In the genomic region with DNA sequence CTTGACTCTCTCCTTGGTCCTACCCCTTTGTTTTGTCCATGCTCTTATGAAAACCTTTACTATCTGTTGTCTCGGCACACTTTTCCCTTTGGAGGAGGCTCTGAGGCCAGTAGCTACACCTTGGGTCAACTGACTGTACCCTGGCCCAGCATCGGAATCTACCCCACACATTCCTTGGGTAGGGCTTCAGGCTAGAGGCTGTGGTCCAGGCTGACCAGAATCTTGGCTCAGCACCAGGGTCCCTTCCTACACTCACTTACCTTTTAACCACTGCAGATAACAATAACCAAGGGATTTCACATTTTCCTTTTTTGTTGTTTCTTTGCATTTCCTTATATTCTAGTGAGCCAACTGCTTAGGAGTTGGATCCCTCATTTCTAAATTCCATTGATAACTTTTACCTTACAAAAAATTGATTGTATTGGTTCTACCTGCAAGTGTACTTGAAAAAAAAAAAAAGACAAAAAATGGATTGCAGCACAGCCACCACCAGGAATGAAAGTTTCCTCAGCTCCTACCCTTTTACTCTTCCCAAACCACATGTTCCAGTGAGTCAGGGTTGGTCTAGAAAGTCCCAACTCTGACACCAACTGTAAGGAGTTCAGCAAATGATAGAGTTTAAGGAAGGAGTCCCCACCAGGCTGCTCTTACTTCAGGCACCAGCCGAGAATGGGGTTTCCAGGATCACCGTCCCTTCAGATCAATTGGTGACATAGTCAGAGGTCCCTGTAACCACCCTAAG, we compare ENCODE assay signal across 25 cellular contexts.
DNase-seq lines count a peak whose midpoint lies in the region; ATAC-seq and TF ChIP-seq lines count a peak whose summit lies in the region.
"Had no signal": no experiment of that assay in that cellular context is flagged by ENCODE, and none has a peak within 500 bp of the region (broad histone marks: within the 10 kb centered on the region; RNA-seq: fewer than 3 reads in every experiment).

No MANE protein-coding gene starts in this region.

- peaks cover 23% of the 10 kb centered on the region for H3K4me1 Mint-ChIP-seq in MCF 10A (ENCODE audit: insufficient read depth, unreplicated experiment)

- H3K36me3 Mint-ChIP-seq in MCF 10A (ENCODE audit: insufficient read depth, unreplicated experiment): no peaks in the 10 kb centered on the region
- H3K36me3 Mint-ChIP-seq: neural progenitor cell had no signal

- no peaks in the 10 kb centered on the region for H3K27me3 Mint-ChIP-seq in MCF 10A (ENCODE audit: insufficient read depth, unreplicated experiment)

- CTCF ChIA-PET in MCF 10A (lab: Yijun Ruan, JAX): interaction anchor here (0.8 to 19.0 kb wide), 3 partner anchors 14 to 553 kb away, joined by 3 to 362 read pairs (median 5); no protein-coding TSS in a partner anchor

- H3K27ac Mint-ChIP-seq in MCF 10A (ENCODE audit: low read depth, unreplicated experiment): peak overlapping the region; percentile 77
- H3K27ac Mint-ChIP-seq: neural progenitor cell, progenitor cell of endocrine pancreas had no signal

- no peaks in the 10 kb centered on the region for H3K9me3 ChIP-seq in breast epithelium
- H3K9me3 ChIP-seq: BLaER1, sigmoid colon, SJSA1, upper lobe of left lung had no signal

- no peak for TF ChIP-seq CTCF in MCF 10A (IDR thresholded peaks at IDR 0.05; ENCODE audit: unreplicated experiment)
- TF ChIP-seq CTCF in breast epithelium (IDR thresholded peaks at IDR 0.05): no peak
- no peak for TF ChIP-seq CTCF in fibroblast of villous mesenchyme (IDR thresholded peaks at IDR 0.05; ENCODE audit: insufficient read depth, low read depth, low read length)

- POLR2A ChIA-PET in MCF 10A (lab: Yijun Ruan, JAX): interaction anchor here (0.7 kb wide), 1 partner anchor 59 kb away, joined by 3 read pairs; no protein-coding TSS in a partner anchor

- no peak for TF ChIP-seq POLR2A in breast epithelium (IDR thresholded peaks at IDR 0.05)

- H3K4me3 Mint-ChIP-seq in MCF 10A (ENCODE audit: unreplicated experiment): no peak overlapping the region
- H3K4me3 Mint-ChIP-seq: stimulated activated naive CD8-positive, alpha-beta T cell treated with anti-CD3 and anti-CD28 coated beads, Interleukin-15, amount 100 ng/mL, for 72 hours had no signal

- peaks cover 4 to 6% of the 10 kb centered on the region in 2 donors for H3K4me1 ChIP-seq in breast epithelium
- H3K4me1 ChIP-seq: SJSA1 had no signal

- peaks cover 0 to 4% of the 10 kb centered on the region in 2 donors for H3K27me3 ChIP-seq in breast epithelium
- H3K27me3 ChIP-seq: neural progenitor cell had no signal

- ATAC-seq in HG03439 (IDR thresholded peaks at IDR 0.05; ENCODE audit: unreplicated experiment) (no peak), HG03469 (IDR thresholded peaks at IDR 0.05; ENCODE audit: unreplicated experiment) (no peak)
- ATAC-seq: stimulated activated naive CD8-positive, alpha-beta T cell treated with anti-CD3 and anti-CD28 coated beads, Interleukin-15, amount 100 ng/mL, for 72 hours had no signal

- H3K36me3 ChIP-seq in breast epithelium: no peaks in the 10 kb centered on the region
- H3K36me3 ChIP-seq: BLaER1, neural progenitor cell, sigmoid colon, SJSA1, upper lobe of left lung had no signal

- H3K4me3 ChIP-seq in breast epithelium: no peak overlapping the region
- H3K4me3 ChIP-seq in fibroblast of villous mesenchyme (ENCODE audit: low read depth, low read length): no peak overlapping the region
- H3K4me3 ChIP-seq: BLaER1, lung, neural progenitor cell, sigmoid colon, SJSA1, upper lobe of left lung had no signal

- no peak overlapping the region for H3K27ac ChIP-seq in breast epithelium
- H3K27ac ChIP-seq: 22Rv1, BLaER1, neural progenitor cell, sigmoid colon, SJSA1, upper lobe of left lung had no signal

- intact Hi-C loops in MCF 10A (cut with micrococcal nuclease) (loop anchor here (10.0 kb wide), 1 partner anchor 430 kb away; no protein-coding TSS in a partner anchor), breast epithelium (cut with DNase I; ENCODE audit: low total_unique reads) (loop anchor here (5.0 kb wide), 1 partner anchor 142 kb away; no protein-coding TSS in a partner anchor)

- H3K9me3 Mint-ChIP-seq in MCF 10A (ENCODE audit: unreplicated experiment): no peaks in the 10 kb centered on the region
- H3K9me3 Mint-ChIP-seq: neural progenitor cell; stimulated activated naive CD8-positive, alpha-beta T cell treated with anti-CD3 and anti-CD28 coated beads, Interleukin-15, amount 100 ng/mL, for 72 hours had no signal

- no TSS peak for BruUV-seq in MCF 10A (replicated peaks; lab: Mats Ljungman, UMichigan)

- DNase-seq in MCF 10A (ENCODE audit: unreplicated experiment): no peak
- DNase-seq in breast epithelium (ENCODE audit: low spot score in 2 of 2): no peak
- peak; percentile 69 for DNase-seq in astrocyte of the hippocampus (ENCODE audit: low read depth, low spot score)
- DNase-seq in fibroblast of villous mesenchyme (ENCODE audit: low read depth): peak; percentile 12
- no peak for DNase-seq in H4 (ENCODE audit: low spot score)
- DNase-seq in globus pallidus (ENCODE audit: low spot score): no peak
- DNase-seq: activated CD4-positive, alpha-beta T cell treated with anti-CD3 and anti-CD28 coated beads for 1 hour; amniotic stem cell; COR-L47; H7; kidney; NCI-H1694; NCI-H2171 treated with DMSO at 0.1 percent for 48 hours; NCI-H526 treated with DMSO at 0.1 percent for 48 hours; sigmoid colon; stimulated activated naive CD8-positive, alpha-beta T cell treated with anti-CD3 and anti-CD28 coated beads, Interleukin-15, amount 100 ng/mL, for 72 hours; upper lobe of left lung had no signal

Comparison
In these comparisons a context has a peak if more than half of its experiments do, and no peak if none do; other contexts are left out.
1. DNase-seq: peak in astrocyte of the hippocampus (single experiment) and fibroblast of villous mesenchyme (single experiment); none in MCF 10A (single experiment), breast epithelium (0 of 2), H4 (single experiment) and globus pallidus (single experiment).